Comparison of ENCODE assay signal across 3 cellular contexts in the genomic region with DNA sequence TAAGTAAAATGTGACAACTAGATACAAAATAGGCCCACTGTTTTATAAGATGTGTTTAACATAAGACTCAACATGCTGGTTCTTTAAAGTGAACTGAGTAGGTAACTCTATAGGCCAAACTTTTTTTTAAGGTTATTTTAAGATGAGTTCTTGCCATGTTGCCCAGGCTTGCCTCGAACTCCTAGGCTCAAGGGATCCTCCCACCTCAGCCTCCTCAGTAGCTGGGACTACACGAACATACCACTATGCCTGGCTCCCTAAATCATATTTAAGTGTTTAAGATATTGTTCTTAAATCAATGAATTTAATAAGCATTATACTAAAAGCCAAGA.
TF ChIP-seq lines count a peak whose summit lies in the region.

No MANE protein-coding gene starts in this region.

TF ChIP-seq in A549, 52 proteins besides CTCF, POLR2A, EP300 and RAD21 (continued from another document):
- no peak for TF ChIP-seq MYC (IDR thresholded peaks at IDR 0.05; ENCODE audit: borderline replicate concordance, low read length)
- no peak for TF ChIP-seq TFCP2L1 (CRISPR knock-in tag; IDR thresholded peaks at IDR 0.05)
- TF ChIP-seq HOXA7 (CRISPR knock-in tag; IDR thresholded peaks at IDR 0.05), result no peak
- TF ChIP-seq GATA3 (IDR thresholded peaks at IDR 0.05; ENCODE audit: borderline replicate concordance), result no peak
- no peak for TF ChIP-seq KDM1A (IDR thresholded peaks at IDR 0.05; ENCODE audit: low read depth)
- TF ChIP-seq, protein P1, sequence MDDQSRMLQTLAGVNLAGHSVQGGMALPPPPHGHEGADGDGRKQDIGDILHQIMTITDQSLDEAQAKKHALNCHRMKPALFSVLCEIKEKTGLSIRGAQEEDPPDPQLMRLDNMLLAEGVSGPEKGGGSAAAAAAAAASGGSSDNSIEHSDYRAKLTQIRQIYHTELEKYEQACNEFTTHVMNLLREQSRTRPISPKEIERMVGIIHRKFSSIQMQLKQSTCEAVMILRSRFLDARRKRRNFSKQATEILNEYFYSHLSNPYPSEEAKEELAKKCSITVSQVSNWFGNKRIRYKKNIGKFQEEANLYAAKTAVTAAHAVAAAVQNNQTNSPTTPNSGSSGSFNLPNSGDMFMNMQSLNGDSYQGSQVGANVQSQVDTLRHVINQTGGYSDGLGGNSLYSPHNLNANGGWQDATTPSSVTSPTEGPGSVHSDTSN (IDR thresholded peaks at IDR 0.05), result no peak
- no peak for TF ChIP-seq CBX2 (IDR thresholded peaks at IDR 0.05; ENCODE audit: borderline replicate concordance, low read depth)
- no peak for TF ChIP-seq RNF2 (IDR thresholded peaks at IDR 0.05; ENCODE audit: borderline replicate concordance, low read depth)
- TF ChIP-seq HOXB5 (CRISPR knock-in tag; IDR thresholded peaks at IDR 0.05), result no peak
- no peak for TF ChIP-seq CEBPB (IDR thresholded peaks at IDR 0.05)
- no peak for TF ChIP-seq CHD2 (IDR thresholded peaks at IDR 0.05; ENCODE audit: low read length, partially characterized antibody)
- TF ChIP-seq CHD4 (IDR thresholded peaks at IDR 0.05; ENCODE audit: borderline replicate concordance), result no peak
TF ChIP-seq in A549: peak in this region for 0.

TF ChIP-seq in GM12878, 131 proteins besides CTCF, POLR2A, EP300 and RAD21 (continued from another document and continues in another):
- TF ChIP-seq, protein P2, sequence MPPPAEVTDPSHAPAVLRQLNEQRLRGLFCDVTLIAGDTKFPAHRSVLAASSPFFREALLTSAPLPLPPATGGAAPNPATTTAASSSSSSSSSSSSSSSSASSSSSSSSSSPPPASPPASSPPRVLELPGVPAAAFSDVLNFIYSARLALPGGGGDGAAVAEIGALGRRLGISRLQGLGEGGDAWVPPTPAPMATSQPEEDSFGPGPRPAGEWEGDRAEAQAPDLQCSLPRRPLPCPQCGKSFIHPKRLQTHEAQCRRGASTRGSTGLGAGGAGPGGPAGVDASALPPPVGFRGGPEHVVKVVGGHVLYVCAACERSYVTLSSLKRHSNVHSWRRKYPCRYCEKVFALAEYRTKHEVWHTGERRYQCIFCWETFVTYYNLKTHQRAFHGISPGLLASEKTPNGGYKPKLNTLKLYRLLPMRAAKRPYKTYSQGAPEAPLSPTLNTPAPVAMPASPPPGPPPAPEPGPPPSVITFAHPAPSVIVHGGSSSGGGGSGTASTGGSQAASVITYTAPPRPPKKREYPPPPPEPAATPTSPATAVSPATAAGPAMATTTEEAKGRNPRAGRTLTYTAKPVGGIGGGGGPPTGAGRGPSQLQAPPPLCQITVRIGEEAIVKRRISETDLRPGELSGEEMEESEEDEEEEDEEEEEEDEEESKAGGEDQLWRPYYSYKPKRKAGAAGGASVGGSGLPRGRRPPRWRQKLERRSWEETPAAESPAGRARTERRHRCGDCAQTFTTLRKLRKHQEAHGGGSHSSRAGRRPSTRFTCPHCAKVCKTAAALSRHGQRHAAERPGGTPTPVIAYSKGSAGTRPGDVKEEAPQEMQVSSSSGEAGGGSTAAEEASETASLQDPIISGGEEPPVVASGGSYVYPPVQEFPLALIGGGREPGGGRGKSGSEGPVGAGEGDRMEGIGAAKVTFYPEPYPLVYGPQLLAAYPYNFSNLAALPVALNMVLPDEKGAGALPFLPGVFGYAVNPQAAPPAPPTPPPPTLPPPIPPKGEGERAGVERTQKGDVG (CRISPR knock-in tag; IDR thresholded peaks at IDR 0.05), result no peak
- TF ChIP-seq JUNB (IDR thresholded peaks at IDR 0.05) (no peak), SRF (IDR thresholded peaks at IDR 0.05; ENCODE audit: low read depth in 2 of 2, low read length in 2 of 2) (no peak)
- TF ChIP-seq, protein P3, sequence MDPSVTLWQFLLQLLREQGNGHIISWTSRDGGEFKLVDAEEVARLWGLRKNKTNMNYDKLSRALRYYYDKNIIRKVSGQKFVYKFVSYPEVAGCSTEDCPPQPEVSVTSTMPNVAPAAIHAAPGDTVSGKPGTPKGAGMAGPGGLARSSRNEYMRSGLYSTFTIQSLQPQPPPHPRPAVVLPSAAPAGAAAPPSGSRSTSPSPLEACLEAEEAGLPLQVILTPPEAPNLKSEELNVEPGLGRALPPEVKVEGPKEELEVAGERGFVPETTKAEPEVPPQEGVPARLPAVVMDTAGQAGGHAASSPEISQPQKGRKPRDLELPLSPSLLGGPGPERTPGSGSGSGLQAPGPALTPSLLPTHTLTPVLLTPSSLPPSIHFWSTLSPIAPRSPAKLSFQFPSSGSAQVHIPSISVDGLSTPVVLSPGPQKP (IDR thresholded peaks at IDR 0.05; ENCODE audit: low read depth, low read length), result no peak
- TF ChIP-seq, protein P4, sequence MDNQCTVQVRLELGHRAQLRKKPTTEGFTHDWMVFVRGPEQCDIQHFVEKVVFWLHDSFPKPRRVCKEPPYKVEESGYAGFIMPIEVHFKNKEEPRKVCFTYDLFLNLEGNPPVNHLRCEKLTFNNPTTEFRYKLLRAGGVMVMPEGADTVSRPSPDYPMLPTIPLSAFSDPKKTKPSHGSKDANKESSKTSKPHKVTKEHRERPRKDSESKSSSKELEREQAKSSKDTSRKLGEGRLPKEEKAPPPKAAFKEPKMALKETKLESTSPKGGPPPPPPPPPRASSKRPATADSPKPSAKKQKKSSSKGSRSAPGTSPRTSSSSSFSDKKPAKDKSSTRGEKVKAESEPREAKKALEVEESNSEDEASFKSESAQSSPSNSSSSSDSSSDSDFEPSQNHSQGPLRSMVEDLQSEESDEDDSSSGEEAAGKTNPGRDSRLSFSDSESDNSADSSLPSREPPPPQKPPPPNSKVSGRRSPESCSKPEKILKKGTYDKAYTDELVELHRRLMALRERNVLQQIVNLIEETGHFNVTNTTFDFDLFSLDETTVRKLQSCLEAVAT (IDR thresholded peaks at IDR 0.05), result no peak
- TF ChIP-seq, protein P5, sequence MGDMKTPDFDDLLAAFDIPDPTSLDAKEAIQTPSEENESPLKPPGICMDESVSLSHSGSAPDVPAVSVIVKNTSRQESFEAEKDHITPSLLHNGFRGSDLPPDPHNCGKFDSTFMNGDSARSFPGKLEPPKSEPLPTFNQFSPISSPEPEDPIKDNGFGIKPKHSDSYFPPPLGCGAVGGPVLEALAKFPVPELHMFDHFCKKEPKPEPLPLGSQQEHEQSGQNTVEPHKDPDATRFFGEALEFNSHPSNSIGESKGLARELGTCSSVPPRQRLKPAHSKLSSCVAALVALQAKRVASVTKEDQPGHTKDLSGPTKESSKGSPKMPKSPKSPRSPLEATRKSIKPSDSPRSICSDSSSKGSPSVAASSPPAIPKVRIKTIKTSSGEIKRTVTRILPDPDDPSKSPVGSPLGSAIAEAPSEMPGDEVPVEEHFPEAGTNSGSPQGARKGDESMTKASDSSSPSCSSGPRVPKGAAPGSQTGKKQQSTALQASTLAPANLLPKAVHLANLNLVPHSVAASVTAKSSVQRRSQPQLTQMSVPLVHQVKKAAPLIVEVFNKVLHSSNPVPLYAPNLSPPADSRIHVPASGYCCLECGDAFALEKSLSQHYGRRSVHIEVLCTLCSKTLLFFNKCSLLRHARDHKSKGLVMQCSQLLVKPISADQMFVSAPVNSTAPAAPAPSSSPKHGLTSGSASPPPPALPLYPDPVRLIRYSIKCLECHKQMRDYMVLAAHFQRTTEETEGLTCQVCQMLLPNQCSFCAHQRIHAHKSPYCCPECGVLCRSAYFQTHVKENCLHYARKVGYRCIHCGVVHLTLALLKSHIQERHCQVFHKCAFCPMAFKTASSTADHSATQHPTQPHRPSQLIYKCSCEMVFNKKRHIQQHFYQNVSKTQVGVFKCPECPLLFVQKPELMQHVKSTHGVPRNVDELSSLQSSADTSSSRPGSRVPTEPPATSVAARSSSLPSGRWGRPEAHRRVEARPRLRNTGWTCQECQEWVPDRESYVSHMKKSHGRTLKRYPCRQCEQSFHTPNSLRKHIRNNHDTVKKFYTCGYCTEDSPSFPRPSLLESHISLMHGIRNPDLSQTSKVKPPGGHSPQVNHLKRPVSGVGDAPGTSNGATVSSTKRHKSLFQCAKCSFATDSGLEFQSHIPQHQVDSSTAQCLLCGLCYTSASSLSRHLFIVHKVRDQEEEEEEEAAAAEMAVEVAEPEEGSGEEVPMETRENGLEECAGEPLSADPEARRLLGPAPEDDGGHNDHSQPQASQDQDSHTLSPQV (IDR thresholded peaks at IDR 0.05), result no peak
- TF ChIP-seq, protein P6, sequence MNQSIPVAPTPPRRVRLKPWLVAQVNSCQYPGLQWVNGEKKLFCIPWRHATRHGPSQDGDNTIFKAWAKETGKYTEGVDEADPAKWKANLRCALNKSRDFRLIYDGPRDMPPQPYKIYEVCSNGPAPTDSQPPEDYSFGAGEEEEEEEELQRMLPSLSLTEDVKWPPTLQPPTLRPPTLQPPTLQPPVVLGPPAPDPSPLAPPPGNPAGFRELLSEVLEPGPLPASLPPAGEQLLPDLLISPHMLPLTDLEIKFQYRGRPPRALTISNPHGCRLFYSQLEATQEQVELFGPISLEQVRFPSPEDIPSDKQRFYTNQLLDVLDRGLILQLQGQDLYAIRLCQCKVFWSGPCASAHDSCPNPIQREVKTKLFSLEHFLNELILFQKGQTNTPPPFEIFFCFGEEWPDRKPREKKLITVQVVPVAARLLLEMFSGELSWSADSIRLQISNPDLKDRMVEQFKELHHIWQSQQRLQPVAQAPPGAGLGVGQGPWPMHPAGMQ (IDR thresholded peaks at IDR 0.05; ENCODE audit: borderline replicate concordance), result no peak

TF ChIP-seq in liver, 16 proteins besides CTCF, POLR2A, EP300 and RAD21 (continued from another document):
- TF ChIP-seq, protein P7, sequence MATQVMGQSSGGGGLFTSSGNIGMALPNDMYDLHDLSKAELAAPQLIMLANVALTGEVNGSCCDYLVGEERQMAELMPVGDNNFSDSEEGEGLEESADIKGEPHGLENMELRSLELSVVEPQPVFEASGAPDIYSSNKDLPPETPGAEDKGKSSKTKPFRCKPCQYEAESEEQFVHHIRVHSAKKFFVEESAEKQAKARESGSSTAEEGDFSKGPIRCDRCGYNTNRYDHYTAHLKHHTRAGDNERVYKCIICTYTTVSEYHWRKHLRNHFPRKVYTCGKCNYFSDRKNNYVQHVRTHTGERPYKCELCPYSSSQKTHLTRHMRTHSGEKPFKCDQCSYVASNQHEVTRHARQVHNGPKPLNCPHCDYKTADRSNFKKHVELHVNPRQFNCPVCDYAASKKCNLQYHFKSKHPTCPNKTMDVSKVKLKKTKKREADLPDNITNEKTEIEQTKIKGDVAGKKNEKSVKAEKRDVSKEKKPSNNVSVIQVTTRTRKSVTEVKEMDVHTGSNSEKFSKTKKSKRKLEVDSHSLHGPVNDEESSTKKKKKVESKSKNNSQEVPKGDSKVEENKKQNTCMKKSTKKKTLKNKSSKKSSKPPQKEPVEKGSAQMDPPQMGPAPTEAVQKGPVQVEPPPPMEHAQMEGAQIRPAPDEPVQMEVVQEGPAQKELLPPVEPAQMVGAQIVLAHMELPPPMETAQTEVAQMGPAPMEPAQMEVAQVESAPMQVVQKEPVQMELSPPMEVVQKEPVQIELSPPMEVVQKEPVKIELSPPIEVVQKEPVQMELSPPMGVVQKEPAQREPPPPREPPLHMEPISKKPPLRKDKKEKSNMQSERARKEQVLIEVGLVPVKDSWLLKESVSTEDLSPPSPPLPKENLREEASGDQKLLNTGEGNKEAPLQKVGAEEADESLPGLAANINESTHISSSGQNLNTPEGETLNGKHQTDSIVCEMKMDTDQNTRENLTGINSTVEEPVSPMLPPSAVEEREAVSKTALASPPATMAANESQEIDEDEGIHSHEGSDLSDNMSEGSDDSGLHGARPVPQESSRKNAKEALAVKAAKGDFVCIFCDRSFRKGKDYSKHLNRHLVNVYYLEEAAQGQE (IDR thresholded peaks at IDR 0.05), result no peak
- TF ChIP-seq SP1 (IDR thresholded peaks at IDR 0.05), result no peak
- TF ChIP-seq HNF4A (conservative IDR thresholded peaks at IDR 0.05), result no peak
- TF ChIP-seq FOXA2 (IDR thresholded peaks at IDR 0.05), result no peak
- TF ChIP-seq, protein P8, sequence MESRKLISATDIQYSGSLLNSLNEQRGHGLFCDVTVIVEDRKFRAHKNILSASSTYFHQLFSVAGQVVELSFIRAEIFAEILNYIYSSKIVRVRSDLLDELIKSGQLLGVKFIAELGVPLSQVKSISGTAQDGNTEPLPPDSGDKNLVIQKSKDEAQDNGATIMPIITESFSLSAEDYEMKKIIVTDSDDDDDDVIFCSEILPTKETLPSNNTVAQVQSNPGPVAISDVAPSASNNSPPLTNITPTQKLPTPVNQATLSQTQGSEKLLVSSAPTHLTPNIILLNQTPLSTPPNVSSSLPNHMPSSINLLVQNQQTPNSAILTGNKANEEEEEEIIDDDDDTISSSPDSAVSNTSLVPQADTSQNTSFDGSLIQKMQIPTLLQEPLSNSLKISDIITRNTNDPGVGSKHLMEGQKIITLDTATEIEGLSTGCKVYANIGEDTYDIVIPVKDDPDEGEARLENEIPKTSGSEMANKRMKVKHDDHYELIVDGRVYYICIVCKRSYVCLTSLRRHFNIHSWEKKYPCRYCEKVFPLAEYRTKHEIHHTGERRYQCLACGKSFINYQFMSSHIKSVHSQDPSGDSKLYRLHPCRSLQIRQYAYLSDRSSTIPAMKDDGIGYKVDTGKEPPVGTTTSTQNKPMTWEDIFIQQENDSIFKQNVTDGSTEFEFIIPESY (IDR thresholded peaks at IDR 0.05), result no peak
